ENCODE assay signal across 10 cellular contexts in the genomic region with DNA sequence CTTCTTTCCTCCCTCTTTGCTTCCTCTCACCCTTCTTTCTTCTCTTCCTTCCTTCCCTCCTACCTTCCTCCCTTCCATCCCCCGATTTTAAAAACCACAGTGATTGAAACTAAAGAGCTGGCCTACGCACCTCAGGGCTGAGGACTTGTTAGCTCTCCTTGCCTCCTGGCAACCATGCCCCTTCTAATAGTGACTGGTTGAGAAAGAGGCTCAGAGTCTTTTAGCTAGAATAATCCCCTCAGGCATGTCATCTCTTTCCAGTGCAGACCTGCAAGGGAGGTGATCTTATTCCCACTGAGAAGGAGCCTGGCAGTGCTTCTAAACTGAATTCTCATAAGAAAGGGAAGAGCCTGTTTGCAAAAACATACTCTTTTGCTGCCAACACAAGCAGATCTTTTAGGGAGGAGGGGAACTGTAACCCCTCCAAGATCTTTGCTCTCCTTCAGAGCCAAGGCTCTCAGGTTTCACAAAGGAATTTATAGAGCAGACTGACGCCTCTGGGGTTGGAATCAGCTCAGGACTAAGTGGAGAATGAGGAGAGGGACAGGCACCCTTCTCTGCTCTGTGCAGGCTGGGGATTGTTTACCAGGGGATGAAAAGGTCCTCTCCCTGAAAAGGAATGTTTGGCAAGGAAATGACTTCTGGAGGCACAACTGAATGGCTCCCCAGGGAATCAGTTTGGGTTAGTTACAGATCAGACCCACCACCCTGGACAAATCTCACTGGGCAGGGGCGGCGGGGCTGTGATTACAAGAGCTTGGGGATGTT. TPM values are rescaled to one million over a fixed set of nuclear protein-coding genes. Genes with fewer than 3 reads are reported as not detected.
DNase-seq lines count a peak whose midpoint lies in the region; ATAC-seq and TF ChIP-seq lines count a peak whose summit lies in the region.
"Had no signal": no experiment of that assay in that cellular context is flagged by ENCODE, and none has a peak within 500 bp of the region (broad histone marks: within the 10 kb centered on the region; RNA-seq: fewer than 3 reads in every experiment).

No MANE protein-coding gene starts in this region.

- H3K27me3 Mint-ChIP-seq in natural killer cell (ENCODE audit: low read depth in 2 of 2): peaks cover 13 to 18% of the 10 kb centered on the region in 2 donors

- ATAC-seq in Right ventricle myocardium superior (ENCODE audit: poor library complexity): peak; percentile 90
- ATAC-seq in sciatic nerve: peak; percentile 92
- no peak for ATAC-seq in natural killer cell
- ATAC-seq in HG02623 (IDR thresholded peaks at IDR 0.05; ENCODE audit: unreplicated experiment): no peak

- in situ Hi-C loops in SK-MEL-5 (cut with HindIII; ENCODE audit: low pct_unique_long_range_greater_than_20kb, low sequenced_read_pairs): no loop called here

- no peaks in the 10 kb centered on the region for H3K36me3 Mint-ChIP-seq in natural killer cell
- H3K36me3 Mint-ChIP-seq: activated naive CD4-positive, alpha-beta T cell treated with anti-CD3 and anti-CD28 coated beads, Interleukin-2, amount 10 ng/mL, durations not matched to agents 7 days and 5 days had no signal

- intact Hi-C loops in Right ventricle myocardium superior (cut with DNase I) (no loop called here), sciatic nerve (cut with DNase I) (no loop called here), natural killer cell (cut with micrococcal nuclease) (no loop called here)

- H3K4me3 Mint-ChIP-seq in natural killer cell: no peak overlapping the region
- H3K4me3 Mint-ChIP-seq: activated naive CD4-positive, alpha-beta T cell treated with anti-CD3 and anti-CD28 coated beads, Interleukin-2, amount 10 ng/mL, durations not matched to agents 7 days and 5 days had no signal

- TF ChIP-seq CTCF in natural killer cell (IDR thresholded peaks at IDR 0.05): no peak

- peak; percentile 49 for DNase-seq in ELR (ENCODE audit: low read depth)
- peak; percentile 16 for DNase-seq in SK-MEL-5 (ENCODE audit: low read depth, low spot score)
- peak; percentile 45 for DNase-seq in Right ventricle myocardium superior
- DNase-seq in sciatic nerve (ENCODE audit: low spot score): no peak
- DNase-seq in natural killer cell: no peak
- DNase-seq in stimulated activated naive CD4-positive, alpha-beta T cell (lab: John Stamatoyannopoulos, UW): no peak
- DNase-seq in HK-2 (ENCODE audit: unreplicated experiment): no peak
- DNase-seq: activated naive CD4-positive, alpha-beta T cell treated with anti-CD3 and anti-CD28 coated beads, Interleukin-2, amount 10 ng/mL, durations not matched to agents 7 days and 5 days; NCI-H524 had no signal

- H3K9me3 Mint-ChIP-seq in natural killer cell: no peaks in the 10 kb centered on the region
- H3K9me3 Mint-ChIP-seq: activated naive CD4-positive, alpha-beta T cell treated with anti-CD3 and anti-CD28 coated beads, Interleukin-2, amount 10 ng/mL, durations not matched to agents 7 days and 5 days had no signal

- H3K27ac Mint-ChIP-seq in natural killer cell: no peak overlapping the region
- H3K27ac Mint-ChIP-seq: activated naive CD4-positive, alpha-beta T cell treated with anti-CD3 and anti-CD28 coated beads, Interleukin-2, amount 10 ng/mL, durations not matched to agents 7 days and 5 days had no signal

- H3K4me1 Mint-ChIP-seq in natural killer cell: no peaks in the 10 kb centered on the region

RNA-seq across cellular contexts. Expression of a gene that starts 9.4 kb away (rescaled TPM):
- not detected in 2 replicates for total RNA-seq in SK-MEL-5 (2014; rRNA removed; shearing (Covaris generic))
- polyA plus RNA-seq in SK-MEL-5 (2015; cell fraction: cytosol; rRNA removed): not detected in 2 replicates
- polyA plus RNA-seq in SK-MEL-5 (2015; cell fraction: nucleus; rRNA removed): not detected in 2 replicates
- total RNA-seq in Right ventricle myocardium superior (1,733 TPM), sciatic nerve (0.36 TPM), natural killer cell (not detected)

RNA-seq across cellular contexts. Expression of a gene that starts 58.5 kb away (rescaled TPM):
- 57.8 and 58.4 TPM in 2 replicates for total RNA-seq in SK-MEL-5 (2014; rRNA removed; shearing (Covaris generic))
- polyA plus RNA-seq in SK-MEL-5 (2015; cell fraction: cytosol; rRNA removed): 30.0 and 34.8 TPM in 2 replicates
- polyA plus RNA-seq in SK-MEL-5 (2015; cell fraction: nucleus; rRNA removed): 43.6 and 62.7 TPM in 2 replicates
- total RNA-seq in Right ventricle myocardium superior (27.4 TPM), sciatic nerve (27.6 TPM), natural killer cell (10 to 100 TPM; 22.6 to 32.5 (median 24.2) TPM)

Comparison
In these comparisons a context has a peak if more than half of its experiments do, and no peak if none do; other contexts are left out.
1. DNase-seq: peak in ELR (single experiment), SK-MEL-5 (single experiment) and Right ventricle myocardium superior (single experiment); none in sciatic nerve (single experiment), natural killer cell (single experiment), stimulated activated naive CD4-positive, alpha-beta T cell (0 of 6) and HK-2 (single experiment).
2. ATAC-seq: peak in Right ventricle myocardium superior (single experiment) and sciatic nerve (single experiment); none in natural killer cell (0 of 3) and HG02623 (single experiment).
3. RNA of a gene that starts 9.4 kb away (total RNA-seq): 1,733 TPM in Right ventricle myocardium superior (single experiment); 0.36 TPM in sciatic nerve (single experiment), not detected in SK-MEL-5 and not detected in natural killer cell; every median in the first group is over 1,000 times any median in the second.